15 cellular contexts compared by ENCODE assay signal in genomic region chr1:148354909-148355308, GRCh38.
"Had no signal": no experiment of that assay in that cellular context is flagged by ENCODE, and none has a peak within 500 bp of the region (broad histone marks: within the 10 kb centered on the region; RNA-seq: fewer than 3 reads in every experiment).

No MANE protein-coding gene starts in this region.

- H3K4me2 ChIP-seq: SK-N-SH had no signal

- H3K36me3 Mint-ChIP-seq: naive thymus-derived CD8-positive, alpha-beta T cell had no signal

- H3K9me3 ChIP-seq: right atrium auricular region, SK-N-SH had no signal

- H3K4me1 ChIP-seq: right atrium auricular region had no signal

- H3K9ac ChIP-seq: SK-N-SH had no signal

- H3K4me3 ChIP-seq: cardiac muscle cell, right atrium auricular region had no signal

- H3K27ac ChIP-seq: cardiac muscle cell, right atrium auricular region had no signal

- ATAC-seq: activated CD8-positive, alpha-beta T cell treated with anti-CD3 and anti-CD28 coated beads for 36 hours; activated T-cell treated with anti-CD3 and anti-CD28 coated beads, Interleukin-2, amount 50 U/mL, for 4 hours; esophagus mucosa; left lobe of liver; stimulated activated naive CD8-positive, alpha-beta T cell treated with anti-CD3 and anti-CD28 coated beads, Interleukin-15, amount 100 ng/mL, for 72 hours had no signal

- DNase-seq: activated CD4-positive, alpha-beta T cell treated with anti-CD3 and anti-CD28 coated beads for 48 hours; activated CD8-positive, alpha-beta T cell treated with anti-CD3 and anti-CD28 coated beads for 36 hours; activated effector memory CD4-positive, alpha-beta T cell treated with Interleukin-2 at 50 U/mL for 16 hours; activated naive CD4-positive, alpha-beta T cell treated with anti-CD3 and anti-CD28 coated beads, Interleukin-2, amount 50 U/mL, for 16 hours; activated T-cell treated with anti-CD3 and anti-CD28 coated beads, Interleukin-2, amount 50 U/mL, for 4 hours; mammary epithelial cell; naive thymus-derived CD8-positive, alpha-beta T cell; SK-N-SH; stimulated activated naive CD8-positive, alpha-beta T cell treated with anti-CD3 and anti-CD28 coated beads, Interleukin-15, amount 100 ng/mL, for 72 hours had no signal

- H3K36me3 ChIP-seq: cardiac muscle cell, right atrium auricular region had no signal

- H3K9me3 Mint-ChIP-seq: activated CD8-positive, alpha-beta T cell treated with anti-CD3 and anti-CD28 coated beads for 36 hours; activated T-cell treated with anti-CD3 and anti-CD28 coated beads, Interleukin-2, amount 50 U/mL, for 4 hours; naive thymus-derived CD8-positive, alpha-beta T cell; stimulated activated naive CD8-positive, alpha-beta T cell treated with anti-CD3 and anti-CD28 coated beads, Interleukin-15, amount 100 ng/mL, for 72 hours; T-helper 1 cell treated with Interleukin-12 subunit alpha and Interleukin-12 subunit beta and Interleukin-4 antibody, amounts not matched to agents 30 μg/mL and 1 μg/mL, for 36 hours; type B pancreatic cell had no signal

- H3K4me3 Mint-ChIP-seq: activated CD8-positive, alpha-beta T cell treated with anti-CD3 and anti-CD28 coated beads for 36 hours; activated T-cell treated with anti-CD3 and anti-CD28 coated beads, Interleukin-2, amount 50 U/mL, for 4 hours; T-helper 1 cell treated with Interleukin-12 subunit alpha and Interleukin-12 subunit beta and Interleukin-4 antibody, amounts not matched to agents 30 μg/mL and 1 μg/mL, for 36 hours; type B pancreatic cell had no signal

- H3K27ac Mint-ChIP-seq: activated CD8-positive, alpha-beta T cell treated with anti-CD3 and anti-CD28 coated beads for 36 hours; T-helper 1 cell treated with Interleukin-12 subunit alpha and Interleukin-12 subunit beta and Interleukin-4 antibody, amounts not matched to agents 30 μg/mL and 1 μg/mL, for 36 hours; type B pancreatic cell had no signal

- H3K9me2 ChIP-seq: SK-N-SH had no signal
